In the genomic region with DNA sequence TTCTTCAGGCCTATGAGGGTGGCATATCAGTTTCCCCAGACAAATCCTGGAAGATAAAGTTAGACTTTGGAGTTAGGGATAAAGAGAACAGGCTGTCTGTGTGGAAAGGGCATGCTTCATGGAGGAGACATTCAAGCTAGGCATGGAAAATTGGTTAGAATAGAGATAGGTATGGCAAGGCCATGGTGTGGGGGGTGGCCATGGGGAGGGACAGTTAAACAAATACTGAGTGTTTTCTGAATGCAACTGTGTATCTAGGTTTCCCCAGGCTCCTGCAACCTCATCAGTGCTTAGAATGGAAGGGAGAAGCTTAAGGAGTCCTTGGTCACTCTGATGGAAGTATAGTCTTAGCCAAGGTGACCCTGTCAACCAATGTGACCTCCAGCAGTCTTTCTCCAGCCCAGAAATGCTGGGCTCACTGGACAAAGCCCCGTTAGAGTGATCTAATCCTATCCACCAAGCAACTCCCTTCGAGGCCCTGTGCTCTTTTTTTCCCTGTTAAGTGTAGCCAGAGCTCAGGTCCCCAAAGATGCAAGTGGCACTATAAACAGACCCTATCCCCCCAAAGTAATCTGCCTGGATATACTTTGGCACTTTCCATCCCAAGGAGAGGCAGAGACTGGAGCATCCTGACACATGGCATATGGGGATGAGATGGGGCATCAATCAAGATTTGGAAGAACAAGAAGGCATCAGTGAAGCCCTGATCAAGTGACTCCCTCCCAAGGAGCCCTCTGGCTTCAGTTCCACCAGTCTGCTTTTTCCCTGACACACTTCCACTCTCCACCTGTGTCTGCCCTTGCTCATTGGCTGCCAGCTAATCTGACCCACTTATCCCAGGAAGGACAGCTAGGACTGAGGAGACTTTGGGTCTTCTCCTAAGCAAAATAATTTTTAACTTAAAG, we compare ENCODE assay signal across 8 cellular contexts. TPM values are rescaled to one million over a fixed set of nuclear protein-coding genes. Genes with fewer than 3 reads are reported as not detected.
A peak's percentile ranks its signal among the peaks of the same experiment; 100 is the strongest.
DNase-seq lines count a peak whose midpoint lies in the region; ATAC-seq and TF ChIP-seq lines count a peak whose summit lies in the region.

No MANE protein-coding gene starts in this region.

- H3K27ac ChIP-seq in ACC112 (ENCODE audit: low read depth, low read length) (peak overlapping the region; percentile 93), HCT116 (ENCODE audit: low read depth, low read length) (peak overlapping the region; percentile 93), gastroesophageal sphincter (peak overlapping the region in 3 of 4 donors; percentile 1 to 44 (median 16)), thyroid gland (peak overlapping the region in 1 of 3 donors; percentile 64)

- H3K4me2 ChIP-seq in HCT116 (ENCODE audit: low read length), result peak overlapping the region; percentile 73

- H3K9me3 ChIP-seq in HCT116 (ENCODE audit: control insufficient read depth in 1 of 2, insufficient read depth in 1 of 2, low read depth in 1 of 2, low read length in 2 of 2) (no peaks in the 10 kb centered on the region), gastroesophageal sphincter (no peaks in the 10 kb centered on the region), thyroid gland (no peaks in the 10 kb centered on the region)

- H3K9ac ChIP-seq in HCT116 (ENCODE audit: low read length), result peak overlapping the region; percentile 63

- H2AFZ ChIP-seq in ACC112 (ENCODE audit: low read length, unreplicated experiment) (no peak overlapping the region), HCT116 (ENCODE audit: low read depth, low read length, poor library complexity, severe bottlenecking) (no peak overlapping the region)

- intact Hi-C loops in HCT116 (cut with micrococcal nuclease) (loop anchor here (10.0 kb wide), 1 partner anchor 238 kb away; the partner anchor contains the start of gene ARIH1), thyroid gland (cut with DNase I) (no loop called here)
- intact Hi-C loops in activated T-helper 1 cell treated with anti-CD3 and anti-CD28 coated beads, Interleukin-12 subunit alpha, Interleukin-12 subunit beta, Interleukin-2, Interleukin-4 antibody, amounts not matched to agents 30 ng/mL and 10 ng/mL and 1 ng/mL, durations not matched to agents 14 hours and 24 hours and 36 hours (cut with micrococcal nuclease), result loop anchor here (1.0 kb wide), 2 partner anchors 8 to 36 kb away; partner anchors contain the start of gene PARP6

- TF ChIP-seq POLR2A in HCT116 (IDR thresholded peaks at IDR 0.05; ENCODE audit: borderline replicate concordance, extremely low read depth, insufficient read depth, insufficient read length), result no peak
- no peak for TF ChIP-seq POLR2A in gastroesophageal sphincter (IDR thresholded peaks at IDR 0.05)
- TF ChIP-seq POLR2A in thyroid gland (IDR thresholded peaks at IDR 0.05), result no peak

- TSS peak; percentile 96 for BruUV-seq in HCT116 (replicated peaks; lab: Mats Ljungman, UMichigan)

- 100% methylated on average over 1 of the region's 2 CpGs; no CpG with 5 or more reads in 1 of the 2 donors for WGBS in gastroesophageal sphincter (ENCODE audit: low coverage in 1 of 2), 2 donors
- 82 to 86% methylated on average over 2 of the region's 2 CpGs for WGBS in thyroid gland, 2 donors

- H4K20me1 ChIP-seq in HCT116 (ENCODE audit: insufficient read depth), result no peaks in the 10 kb centered on the region

- CTCF ChIA-PET in HCT116 (lab: Charles Lee), result interaction anchor here (2.4 kb wide), 1 partner anchor 10 kb away, joined by 6 read pairs; no protein-coding TSS in a partner anchor

- H3K27me3 Mint-ChIP-seq in activated T-helper 1 cell treated with anti-CD3 and anti-CD28 coated beads, Interleukin-12 subunit alpha, Interleukin-12 subunit beta, Interleukin-2, Interleukin-4 antibody, amounts not matched to agents 30 ng/mL and 10 ng/mL and 1 ng/mL, durations not matched to agents 14 hours and 24 hours and 36 hours (ENCODE audit: insufficient read depth), result no peaks in the 10 kb centered on the region

- H3K4me1 ChIP-seq in ACC112 (ENCODE audit: control insufficient read depth, insufficient read depth, low read length, unreplicated experiment) (peaks cover 27% of the 10 kb centered on the region), HCT116 (ENCODE audit: control insufficient read depth in 1 of 2, insufficient read depth in 2 of 2, low read length in 2 of 2) (peaks cover 31 to 51% of the 10 kb centered on the region in 2 experiments), gastroesophageal sphincter (peaks cover 0 to 22% (median 8%) of the 10 kb centered on the region in 3 donors), thyroid gland (peaks cover 6 to 8% of the 10 kb centered on the region in 2 donors)

- no peak for TF ChIP-seq RAD21 in HCT116 (IDR thresholded peaks at IDR 0.05; ENCODE audit: low read depth)

- H3K27me3 ChIP-seq in ACC112 (ENCODE audit: insufficient read depth, low read length) (no peaks in the 10 kb centered on the region), HCT116 (ENCODE audit: insufficient read depth, low read length) (no peaks in the 10 kb centered on the region), gastroesophageal sphincter (no peaks in the 10 kb centered on the region), thyroid gland (no peaks in the 10 kb centered on the region)

- H3K79me2 ChIP-seq in ACC112 (ENCODE audit: control insufficient read depth, insufficient read depth, low read length, unreplicated experiment), result peaks cover 6% of the 10 kb centered on the region
- H3K79me2 ChIP-seq in HCT116 (ENCODE audit: insufficient read depth, low read length), result peaks cover 18% of the 10 kb centered on the region

- no peaks in the 10 kb centered on the region for H3K9me2 ChIP-seq in HCT116 (ENCODE audit: insufficient read depth)

- no peak for DNase-seq in HCT116 (ENCODE audit: low read depth, low spot score)
- DNase-seq in activated T-helper 1 cell treated with anti-CD3 and anti-CD28 coated beads, Interleukin-12 subunit alpha, Interleukin-12 subunit beta, Interleukin-2, Interleukin-4 antibody, amounts not matched to agents 30 ng/mL and 10 ng/mL and 1 ng/mL, durations not matched to agents 14 hours and 24 hours and 36 hours (ENCODE audit: low spot score), result no peak
- DNase-seq in thyroid gland, result no peak
- DNase-seq in iPS-NIHi11 (ENCODE audit: low spot score), result no peak
- no peak for DNase-seq in NOMO-1 treated with DMSO at 0.1 percent for 48 hours (lab: John Stamatoyannopoulos, UW; ENCODE audit: unreplicated experiment)

- H3K4me3 Mint-ChIP-seq in activated T-helper 1 cell treated with anti-CD3 and anti-CD28 coated beads, Interleukin-12 subunit alpha, Interleukin-12 subunit beta, Interleukin-2, Interleukin-4 antibody, amounts not matched to agents 30 ng/mL and 10 ng/mL and 1 ng/mL, durations not matched to agents 14 hours and 24 hours and 36 hours, result peak overlapping the region; percentile 82

- H3K27ac Mint-ChIP-seq in activated T-helper 1 cell treated with anti-CD3 and anti-CD28 coated beads, Interleukin-12 subunit alpha, Interleukin-12 subunit beta, Interleukin-2, Interleukin-4 antibody, amounts not matched to agents 30 ng/mL and 10 ng/mL and 1 ng/mL, durations not matched to agents 14 hours and 24 hours and 36 hours, result peak overlapping the region; percentile 90

- peaks cover 16% of the 10 kb centered on the region for H3K36me3 Mint-ChIP-seq in activated T-helper 1 cell treated with anti-CD3 and anti-CD28 coated beads, Interleukin-12 subunit alpha, Interleukin-12 subunit beta, Interleukin-2, Interleukin-4 antibody, amounts not matched to agents 30 ng/mL and 10 ng/mL and 1 ng/mL, durations not matched to agents 14 hours and 24 hours and 36 hours (ENCODE audit: low read depth)

- peaks cover 63% of the 10 kb centered on the region for H3K4me1 Mint-ChIP-seq in activated T-helper 1 cell treated with anti-CD3 and anti-CD28 coated beads, Interleukin-12 subunit alpha, Interleukin-12 subunit beta, Interleukin-2, Interleukin-4 antibody, amounts not matched to agents 30 ng/mL and 10 ng/mL and 1 ng/mL, durations not matched to agents 14 hours and 24 hours and 36 hours (ENCODE audit: low read depth)

- TF ChIP-seq CTCF in HCT116 (IDR thresholded peaks at IDR 0.05 in 2 of 3, conservative IDR thresholded peaks at IDR 0.05 in 1 of 3; ENCODE audit: borderline replicate concordance in 1 of 3, insufficient read depth in 1 of 3, low read depth in 2 of 3, low read length in 2 of 3) (no peak), gastroesophageal sphincter (IDR thresholded peaks at IDR 0.05) (no peak), thyroid gland (IDR thresholded peaks at IDR 0.05) (no peak)

- RAD21 ChIA-PET in HCT116 (lab: Charles Lee; ENCODE audit: low non-redundant PET in 1 of 2, low total read pairs in 2 of 2, uncharacterized antibody in 2 of 2, unreplicated experiment in 2 of 2), result no interaction called here

- H3K9me3 Mint-ChIP-seq in activated T-helper 1 cell treated with anti-CD3 and anti-CD28 coated beads, Interleukin-12 subunit alpha, Interleukin-12 subunit beta, Interleukin-2, Interleukin-4 antibody, amounts not matched to agents 30 ng/mL and 10 ng/mL and 1 ng/mL, durations not matched to agents 14 hours and 24 hours and 36 hours, result no peaks in the 10 kb centered on the region

- peaks cover 8% of the 10 kb centered on the region; the same call in 1 of the 2 replicates for H3K36me3 ChIP-seq in ACC112 (ENCODE audit: insufficient read depth, low read length)
- H3K36me3 ChIP-seq in HCT116 (ENCODE audit: control insufficient read depth in 1 of 2, insufficient read depth in 2 of 2, low read length in 2 of 2), result peaks cover 2 to 10% of the 10 kb centered on the region in 2 experiments; a peak in 2 of 4 replicates
- peaks cover 0 to 31% of the 10 kb centered on the region in 2 donors for H3K36me3 ChIP-seq in gastroesophageal sphincter
- H3K36me3 ChIP-seq in thyroid gland, result peaks cover 11 to 18% of the 10 kb centered on the region in 2 donors

- POLR2A ChIA-PET in HCT116 (lab: Charles Lee), result interaction anchor here (4.9 kb wide), 1 partner anchor 9 kb away, joined by 48 read pairs; no protein-coding TSS in a partner anchor

- peak; percentile 55 for ATAC-seq in HCT116
- ATAC-seq in gastroesophageal sphincter, result no peak
- no peak for ATAC-seq in HG03521 (IDR thresholded peaks at IDR 0.05; ENCODE audit: unreplicated experiment)

- no peak for TF ChIP-seq EP300 in gastroesophageal sphincter (IDR thresholded peaks at IDR 0.05)

- H3K4me3 ChIP-seq in ACC112 (ENCODE audit: low read depth, low read length), result peak overlapping the region; percentile 72
- peak overlapping the region; percentile 52 to 62 for H3K4me3 ChIP-seq in HCT116 (replicated peaks in 1 of 2; ENCODE audit: low read depth in 1 of 2, low read length in 2 of 2)
- H3K4me3 ChIP-seq in gastroesophageal sphincter, result no peak overlapping the region
- H3K4me3 ChIP-seq in thyroid gland (replicated peaks in 1 of 3), result no peak overlapping the region

RNA-seq across cellular contexts. Expression of gene PKM, which starts 5.6 kb away (rescaled TPM):
- total RNA-seq in HCT116 (2021; ENCODE audit: unreplicated experiment), result 1,664 TPM
- polyA plus RNA-seq in HCT116 (2012), result 2,370 and 2,533 TPM in 2 replicates
- total RNA-seq in activated T-helper 1 cell treated with anti-CD3 and anti-CD28 coated beads, Interleukin-12 subunit alpha, Interleukin-12 subunit beta, Interleukin-2, Interleukin-4 antibody, amounts not matched to agents 30 ng/mL and 10 ng/mL and 1 ng/mL, durations not matched to agents 14 hours and 24 hours and 36 hours, result 2,409 and 2,442 TPM in 2 replicates
- total RNA-seq in gastroesophageal sphincter, result 100 to 1,000 TPM; 343 to 646 (median 543) TPM
- 100 to 1,000 TPM; 270 to 587 (median 340) TPM for total RNA-seq in thyroid gland

RNA-seq across cellular contexts. Expression of gene PARP6, which starts 35.7 kb away (rescaled TPM):
- total RNA-seq in HCT116 (2021; ENCODE audit: unreplicated experiment) (67.9 TPM), gastroesophageal sphincter (10 to 100 TPM; 38.2 to 98.7 (median 71.4) TPM), thyroid gland (10 to 100 TPM; 54.2 to 98.0 (median 70.4) TPM)
- polyA plus RNA-seq in HCT116 (2012), result 64.6 and 75.1 TPM in 2 replicates
- total RNA-seq in activated T-helper 1 cell treated with anti-CD3 and anti-CD28 coated beads, Interleukin-12 subunit alpha, Interleukin-12 subunit beta, Interleukin-2, Interleukin-4 antibody, amounts not matched to agents 30 ng/mL and 10 ng/mL and 1 ng/mL, durations not matched to agents 14 hours and 24 hours and 36 hours, result 79.3 and 87.1 TPM in 2 replicates

RNA-seq across cellular contexts. Expression of gene GRAMD2A, which starts 39.0 kb away (rescaled TPM):
- total RNA-seq in HCT116 (2021; ENCODE audit: unreplicated experiment), result 8.0 TPM
- 2.9 and 3.8 TPM in 2 replicates for polyA plus RNA-seq in HCT116 (2012)
- 0.21 TPM in 1 of 2 replicates, not detected in the other for total RNA-seq in activated T-helper 1 cell treated with anti-CD3 and anti-CD28 coated beads, Interleukin-12 subunit alpha, Interleukin-12 subunit beta, Interleukin-2, Interleukin-4 antibody, amounts not matched to agents 30 ng/mL and 10 ng/mL and 1 ng/mL, durations not matched to agents 14 hours and 24 hours and 36 hours
- total RNA-seq in gastroesophageal sphincter, result under 1 TPM in 2 of 4 donors, not detected in 2; 0.39 to 0.64 TPM
- total RNA-seq in thyroid gland, result 10 to 100 TPM in 1 of 4 donors, 1 to 10 TPM in 3; 8.8 to 26.9 (median 9.0) TPM

Comparison
In these comparisons a context has a peak if more than half of its experiments do, and no peak if none do; other contexts are left out.
1. H3K4me3 ChIP-seq: peak in ACC112 (single experiment) and HCT116 (2 of 2); none in gastroesophageal sphincter (0 of 2) and thyroid gland (0 of 3).